Comparison of ENCODE assay signal across 1 cellular context in the genomic region with DNA sequence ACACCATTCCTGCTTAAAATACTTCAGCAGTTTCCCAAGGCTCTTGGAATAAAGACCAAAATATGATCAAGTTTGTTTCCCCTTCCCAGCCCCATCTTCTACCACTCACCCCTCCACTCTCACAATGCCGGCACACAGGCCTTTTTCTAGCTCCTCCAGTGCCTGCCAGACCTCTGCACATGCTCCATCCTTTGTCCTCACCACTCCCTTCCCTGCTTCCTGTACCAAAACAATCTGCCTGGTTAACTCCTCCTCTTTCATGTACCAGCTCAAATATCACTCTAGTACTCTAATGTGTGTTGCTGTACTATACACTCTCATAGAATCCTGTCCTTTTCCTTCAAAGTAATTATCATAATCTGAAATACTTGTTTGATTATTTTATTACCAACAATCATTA.
A peak's percentile ranks its signal among the peaks of the same experiment; 100 is the strongest.
TF ChIP-seq lines count a peak whose summit lies in the region.

No MANE protein-coding gene starts in this region.

TF ChIP-seq in K562, 482 proteins besides CTCF, POLR2A, EP300 and RAD21:
- TF ChIP-seq ZNF165 (CRISPR knock-in tag; IDR thresholded peaks at IDR 0.05; ENCODE audit: borderline replicate concordance) (no peak), NCOA6 (IDR thresholded peaks at IDR 0.05) (no peak), NFE2 (IDR thresholded peaks at IDR 0.05; ENCODE audit: low read depth) (no peak), ZNF3 (CRISPR knock-in tag; IDR thresholded peaks at IDR 0.05) (no peak), ZFP1 (CRISPR knock-in tag; IDR thresholded peaks at IDR 0.05) (0 out of 2 replicates have a peak, but pooled peaks have one; percentile 32)
- TF ChIP-seq, protein P1, sequence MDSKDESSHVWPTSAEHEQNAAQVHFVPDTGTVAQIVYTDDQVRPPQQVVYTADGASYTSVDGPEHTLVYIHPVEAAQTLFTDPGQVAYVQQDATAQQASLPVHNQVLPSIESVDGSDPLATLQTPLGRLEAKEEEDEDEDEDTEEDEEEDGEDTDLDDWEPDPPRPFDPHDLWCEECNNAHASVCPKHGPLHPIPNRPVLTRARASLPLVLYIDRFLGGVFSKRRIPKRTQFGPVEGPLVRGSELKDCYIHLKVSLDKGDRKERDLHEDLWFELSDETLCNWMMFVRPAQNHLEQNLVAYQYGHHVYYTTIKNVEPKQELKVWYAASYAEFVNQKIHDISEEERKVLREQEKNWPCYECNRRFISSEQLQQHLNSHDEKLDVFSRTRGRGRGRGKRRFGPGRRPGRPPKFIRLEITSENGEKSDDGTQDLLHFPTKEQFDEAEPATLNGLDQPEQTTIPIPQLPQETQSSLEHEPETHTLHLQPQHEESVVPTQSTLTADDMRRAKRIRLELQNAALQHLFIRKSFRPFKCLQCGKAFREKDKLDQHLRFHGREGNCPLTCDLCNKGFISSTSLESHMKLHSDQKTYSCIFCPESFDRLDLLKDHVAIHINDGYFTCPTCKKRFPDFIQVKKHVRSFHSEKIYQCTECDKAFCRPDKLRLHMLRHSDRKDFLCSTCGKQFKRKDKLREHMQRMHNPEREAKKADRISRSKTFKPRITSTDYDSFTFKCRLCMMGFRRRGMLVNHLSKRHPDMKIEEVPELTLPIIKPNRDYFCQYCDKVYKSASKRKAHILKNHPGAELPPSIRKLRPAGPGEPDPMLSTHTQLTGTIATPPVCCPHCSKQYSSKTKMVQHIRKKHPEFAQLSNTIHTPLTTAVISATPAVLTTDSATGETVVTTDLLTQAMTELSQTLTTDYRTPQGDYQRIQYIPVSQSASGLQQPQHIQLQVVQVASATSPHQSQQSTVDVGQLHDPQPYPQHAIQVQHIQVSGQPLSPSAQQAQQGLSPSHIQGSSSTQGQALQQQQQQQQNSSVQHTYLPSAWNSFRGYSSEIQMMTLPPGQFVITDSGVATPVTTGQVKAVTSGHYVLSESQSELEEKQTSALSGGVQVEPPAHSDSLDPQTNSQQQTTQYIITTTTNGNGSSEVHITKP (IDR thresholded peaks at IDR 0.05; ENCODE audit: partially characterized antibody), result peak; percentile 86
TF ChIP-seq in K562: peak in this region for 2.
